Comparison of ENCODE assay signal across 27 cellular contexts in genomic region chr2:221787561-221787960, GRCh38.
"Had no signal": no experiment of that assay in that cellular context is flagged by ENCODE, and none has a peak within 500 bp of the region (broad histone marks: within the 10 kb centered on the region; RNA-seq: fewer than 3 reads in every experiment).

No MANE protein-coding gene starts in this region.

- H3K27ac ChIP-seq: left ventricle myocardium inferior, pancreas, prostate gland, skin epidermis, suprapubic skin, thoracic aorta, tibial artery, upper lobe of right lung had no signal

- H3K4me1 ChIP-seq: left ventricle myocardium inferior, pancreas, prostate gland, suprapubic skin, tibial artery, upper lobe of right lung had no signal

- H3K27ac Mint-ChIP-seq: immature natural killer cell; mesothelial cell of epicardium; naive thymus-derived CD4-positive, alpha-beta T cell; natural killer cell treated with Interleukin-12 subunit alpha and Interleukin-12 subunit beta and Interleukin-15 and Interleukin-18, amount 100 ng/mL, for 72 hours; stimulated activated naive CD8-positive, alpha-beta T cell treated with anti-CD3 and anti-CD28 coated beads, Interleukin-15, Interleukin-2, amounts not matched to agents 100 ng/mL and 50 ng/mL, for 24 hours had no signal

- H3K9me3 ChIP-seq: left ventricle myocardium inferior, pancreas, prostate gland, suprapubic skin, thoracic aorta, tibial artery, upper lobe of right lung had no signal

- H3K4me3 Mint-ChIP-seq: immature natural killer cell; mesothelial cell of epicardium; naive thymus-derived CD4-positive, alpha-beta T cell; natural killer cell treated with Interleukin-12 subunit alpha and Interleukin-12 subunit beta and Interleukin-15 and Interleukin-18, amount 100 ng/mL, for 72 hours; stimulated activated naive CD8-positive, alpha-beta T cell treated with anti-CD3 and anti-CD28 coated beads, Interleukin-15, Interleukin-2, amounts not matched to agents 100 ng/mL and 50 ng/mL, for 24 hours had no signal

- H3K4me3 ChIP-seq: left ventricle myocardium inferior, lung, pancreas, prostate gland, skin epidermis, suprapubic skin, thoracic aorta, tibial artery, upper lobe of right lung had no signal

- H3K4me1 Mint-ChIP-seq: immature natural killer cell; naive thymus-derived CD4-positive, alpha-beta T cell had no signal

- H3K36me3 Mint-ChIP-seq: immature natural killer cell; mesothelial cell of epicardium; naive thymus-derived CD4-positive, alpha-beta T cell; natural killer cell treated with Interleukin-12 subunit alpha and Interleukin-12 subunit beta and Interleukin-15 and Interleukin-18, amount 100 ng/mL, for 72 hours had no signal

- DNase-seq: hypothalamus; immature natural killer cell; kidney; left ventricle myocardium inferior; mesendoderm; naive thymus-derived CD4-positive, alpha-beta T cell; nucleus accumbens; pancreas; posterior cingulate gyrus; retina; right cardiac atrium; stimulated activated CD4-positive, alpha-beta T cell treated with anti-CD3 and anti-CD28 coated beads, Interleukin-12 subunit alpha, Interleukin-12 subunit beta, amount 100 ng/mL, for 4 hours; stimulated activated CD4-positive, alpha-beta T cell treated with anti-CD3 and anti-CD28 coated beads, Interleukin-15, amount 100 ng/mL, for 24 hours; stimulated activated CD4-positive, alpha-beta T cell treated with anti-CD3 and anti-CD28 coated beads, Interleukin-2, amount 100 ng/mL, for 24 hours; stimulated activated CD4-positive, alpha-beta T cell treated with anti-CD3 and anti-CD28 coated beads, Interleukin-4, amount 100 ng/mL, for 1 hour; stimulated activated naive CD4-positive, alpha-beta T cell; tibial artery; trophoblast cell; upper lobe of right lung had no signal

- H3K36me3 ChIP-seq: left ventricle myocardium inferior, pancreas, prostate gland, suprapubic skin, thoracic aorta, tibial artery, upper lobe of right lung had no signal

- H3K27me3 ChIP-seq: pancreas, suprapubic skin, tibial artery, upper lobe of right lung had no signal

- H3K27me3 Mint-ChIP-seq: natural killer cell treated with Interleukin-12 subunit alpha and Interleukin-12 subunit beta and Interleukin-15 and Interleukin-18, amount 100 ng/mL, for 72 hours; stimulated activated naive CD8-positive, alpha-beta T cell treated with anti-CD3 and anti-CD28 coated beads, Interleukin-15, Interleukin-2, amounts not matched to agents 100 ng/mL and 50 ng/mL, for 24 hours had no signal
